In the genomic region with DNA sequence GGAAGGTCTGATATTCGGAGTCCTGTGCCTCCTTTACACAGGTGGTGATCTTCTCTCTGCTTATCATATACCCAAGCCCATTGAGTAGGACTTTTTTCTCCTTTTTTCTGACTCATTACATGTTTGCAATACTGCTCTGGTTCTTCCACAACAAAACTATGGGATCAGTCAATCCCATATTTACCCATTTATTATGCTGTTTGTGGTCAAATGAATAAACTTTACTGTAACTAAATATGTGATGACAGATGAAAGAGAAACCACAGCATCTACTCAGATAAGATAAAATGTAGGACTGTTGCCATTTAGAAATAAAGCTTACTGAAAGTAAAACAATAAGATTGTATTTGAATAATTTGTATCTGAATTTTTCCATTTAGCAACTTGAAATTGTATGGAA, we compare ENCODE assay signal across 14 cellular contexts.
A peak's percentile ranks its signal among the peaks of the same experiment; 100 is the strongest.
DNase-seq lines count a peak whose midpoint lies in the region; ATAC-seq and TF ChIP-seq lines count a peak whose summit lies in the region.
"Had no signal": no experiment of that assay in that cellular context is flagged by ENCODE, and none has a peak within 500 bp of the region (broad histone marks: within the 10 kb centered on the region; RNA-seq: fewer than 3 reads in every experiment).

No MANE protein-coding gene starts in this region.

- H3K79me2 ChIP-seq in PC-3 (ENCODE audit: low read length): no peaks in the 10 kb centered on the region

- TF ChIP-seq CTCF in PC-3 (conservative IDR thresholded peaks at IDR 0.05; ENCODE audit: low read depth, low read length): no peak
- TF ChIP-seq CTCF in fibroblast of pulmonary artery (IDR thresholded peaks at IDR 0.05; ENCODE audit: low read length, missing control alignments): no peak

- no peaks in the 10 kb centered on the region for H3K4me1 ChIP-seq in PC-3 (ENCODE audit: insufficient read depth, low read length)
- H3K4me1 ChIP-seq in HAP-1: no peaks in the 10 kb centered on the region

- H4K20me1 ChIP-seq in PC-3 (ENCODE audit: low read length): no peaks in the 10 kb centered on the region

- H3K27me3 ChIP-seq in PC-3 (ENCODE audit: low read length) (no peaks in the 10 kb centered on the region), HAP-1 (ENCODE audit: low read depth) (no peaks in the 10 kb centered on the region)
- H3K27me3 ChIP-seq: BE2C had no signal

- H3K9me3 ChIP-seq in PC-3 (ENCODE audit: low read length) (no peaks in the 10 kb centered on the region), HAP-1 (no peaks in the 10 kb centered on the region)
- H3K9me3 ChIP-seq: BE2C had no signal

- no peak overlapping the region for H3K9ac ChIP-seq in PC-3 (ENCODE audit: low read length)

- H3K27ac ChIP-seq in PC-3 (ENCODE audit: low read length): no peak overlapping the region
- H3K27ac ChIP-seq: C4-2B had no signal

- intact Hi-C loops in PC-3 (cut with micrococcal nuclease): no loop called here
- intact Hi-C loops in activated CD4-positive, alpha-beta T cell treated with anti-CD3 and anti-CD28 coated beads for 36 hours (cut with DNase I, micrococcal nuclease): no loop called here

- H3K9me3 Mint-ChIP-seq in activated CD4-positive, alpha-beta T cell treated with anti-CD3 and anti-CD28 coated beads for 36 hours (ENCODE audit: low read depth): no peaks in the 10 kb centered on the region

- H3K36me3 ChIP-seq in PC-3 (ENCODE audit: low read depth, low read length) (no peaks in the 10 kb centered on the region), HAP-1 (replicated peaks) (no peaks in the 10 kb centered on the region)
- H3K36me3 ChIP-seq: BE2C had no signal

- no peaks in the 10 kb centered on the region for H3F3A ChIP-seq in PC-3 (ENCODE audit: low read length, unreplicated experiment)

- BruUV-seq in PC-3 (replicated peaks; lab: Mats Ljungman, UMichigan): no TSS peak

- no peak overlapping the region for H2AFZ ChIP-seq in PC-3 (ENCODE audit: low read length)

- DNase-seq in H4 (ENCODE audit: low spot score) (peak; percentile 44), PC-3 (peak; percentile 70), fibroblast of pulmonary artery (ENCODE audit: low read depth) (peak; percentile 4), non-pigmented ciliary epithelial cell (ENCODE audit: low read depth) (peak; percentile 11), activated gamma-delta T cell treated with Interleukin-2 at 50 U/mL for 16 hours (no peak), HAP-1 (ENCODE audit: low spot score in 2 of 2) (no peak)
- no peak for DNase-seq in activated CD8-positive, alpha-beta memory T cell treated with anti-CD3 and anti-CD28 coated beads for 24 hours
- DNase-seq in activated CD4-positive, alpha-beta T cell treated with anti-CD3 and anti-CD28 coated beads for 36 hours: no peak
- DNase-seq: 8988T; BE2C; CD4-positive, alpha-beta memory T cell; DMS79 treated with DMSO at 0.1 percent for 48 hours; EL had no signal

- peak; percentile 18; the same call in 1 of the 2 replicates for ATAC-seq in PC-3
- no peak for ATAC-seq in activated CD4-positive, alpha-beta T cell treated with anti-CD3 and anti-CD28 coated beads for 36 hours

- H3K27ac Mint-ChIP-seq in activated CD4-positive, alpha-beta T cell treated with anti-CD3 and anti-CD28 coated beads for 36 hours: no peak overlapping the region
- H3K27ac Mint-ChIP-seq: CD4-positive, alpha-beta memory T cell had no signal

- no peaks in the 10 kb centered on the region for H3K4me1 Mint-ChIP-seq in activated CD4-positive, alpha-beta T cell treated with anti-CD3 and anti-CD28 coated beads for 36 hours
- H3K4me1 Mint-ChIP-seq: CD4-positive, alpha-beta memory T cell had no signal

- CTCF ChIA-PET in PC-3 (lab: Charles Lee): no interaction called here
- CTCF ChIA-PET in activated CD4-positive, alpha-beta T cell treated with anti-CD3 and anti-CD28 coated beads for 36 hours (lab: Charles Lee): no interaction called here

- no peaks in the 10 kb centered on the region for H3K36me3 Mint-ChIP-seq in activated CD4-positive, alpha-beta T cell treated with anti-CD3 and anti-CD28 coated beads for 36 hours (ENCODE audit: low read depth)
- H3K36me3 Mint-ChIP-seq: CD4-positive, alpha-beta memory T cell had no signal

- POLR2A ChIA-PET in PC-3 (lab: Charles Lee; ENCODE audit: unreplicated experiment): no interaction called here
- POLR2A ChIA-PET in activated CD4-positive, alpha-beta T cell treated with anti-CD3 and anti-CD28 coated beads for 36 hours (lab: Charles Lee): no interaction called here

- H3K27me3 Mint-ChIP-seq in activated CD4-positive, alpha-beta T cell treated with anti-CD3 and anti-CD28 coated beads for 36 hours: no peaks in the 10 kb centered on the region
- H3K27me3 Mint-ChIP-seq: CD4-positive, alpha-beta memory T cell had no signal

- H3K4me3 ChIP-seq in PC-3 (ENCODE audit: low read length): no peak overlapping the region
- H3K4me3 ChIP-seq in fibroblast of pulmonary artery (replicated peaks; ENCODE audit: low read depth, low read length): no peak overlapping the region
- H3K4me3 ChIP-seq in HAP-1: no peak overlapping the region

- in situ Hi-C loops in HAP-1 (cut with MboI; ENCODE audit: low sequenced_read_pairs): no loop called here

- no peak overlapping the region for H3K4me2 ChIP-seq in PC-3 (ENCODE audit: low read length)

- no peak overlapping the region for H3K4me3 Mint-ChIP-seq in activated CD4-positive, alpha-beta T cell treated with anti-CD3 and anti-CD28 coated beads for 36 hours
- H3K4me3 Mint-ChIP-seq: CD4-positive, alpha-beta memory T cell had no signal

- H3K9me2 ChIP-seq in PC-3 (replicated peaks; ENCODE audit: low read length): no peaks in the 10 kb centered on the region

Comparison
In these comparisons a context has a peak if more than half of its experiments do, and no peak if none do; other contexts are left out.
1. DNase-seq: peak in H4 (single experiment), PC-3 (single experiment), fibroblast of pulmonary artery (single experiment) and non-pigmented ciliary epithelial cell (single experiment); none in activated CD8-positive, alpha-beta memory T cell treated with anti-CD3 and anti-CD28 coated beads for 24 hours (single experiment), activated gamma-delta T cell treated with Interleukin-2 at 50 U/mL for 16 hours (single experiment), HAP-1 (0 of 2) and activated CD4-positive, alpha-beta T cell treated with anti-CD3 and anti-CD28 coated beads for 36 hours (single experiment).